Comparison of ENCODE assay signal across 8 cellular contexts in the genomic region with DNA sequence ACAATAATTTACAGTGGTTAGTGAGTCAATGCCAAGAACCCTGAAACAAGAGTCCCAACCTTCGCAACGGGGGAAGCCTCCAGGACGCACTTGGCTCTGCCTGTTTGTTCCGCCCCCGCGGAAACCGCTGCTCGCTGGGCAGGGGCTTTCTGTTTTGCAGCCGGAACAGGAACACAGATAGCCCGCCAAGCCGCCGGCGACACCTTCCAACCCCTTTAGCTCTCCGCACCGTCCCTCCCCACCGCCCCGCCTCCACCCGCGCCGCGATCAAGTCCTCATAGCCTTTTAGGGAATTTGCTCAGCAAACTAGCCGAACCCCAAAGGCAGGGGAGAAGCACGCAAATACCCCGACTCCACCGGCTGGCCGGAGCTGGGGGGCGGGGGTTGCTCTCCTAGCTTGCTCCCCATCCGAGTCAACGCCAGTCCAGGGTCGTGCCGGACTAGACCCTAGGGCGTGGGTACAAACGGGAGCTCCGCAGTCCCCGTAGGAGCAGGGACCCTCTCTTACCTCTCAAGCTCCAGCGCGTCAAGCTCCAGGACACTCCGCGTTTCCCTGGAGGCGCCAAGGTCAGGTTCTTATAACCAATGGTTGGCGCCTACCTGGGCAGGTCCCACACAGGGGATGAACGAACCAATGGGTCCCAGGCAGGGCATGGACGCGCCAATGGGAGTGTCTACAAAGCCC. TPM values are rescaled to one million over a fixed set of nuclear protein-coding genes. Genes with fewer than 3 reads are reported as not detected.
DNase-seq lines count a peak whose midpoint lies in the region; ATAC-seq lines count a peak whose summit lies in the region.

A gene with protein sequence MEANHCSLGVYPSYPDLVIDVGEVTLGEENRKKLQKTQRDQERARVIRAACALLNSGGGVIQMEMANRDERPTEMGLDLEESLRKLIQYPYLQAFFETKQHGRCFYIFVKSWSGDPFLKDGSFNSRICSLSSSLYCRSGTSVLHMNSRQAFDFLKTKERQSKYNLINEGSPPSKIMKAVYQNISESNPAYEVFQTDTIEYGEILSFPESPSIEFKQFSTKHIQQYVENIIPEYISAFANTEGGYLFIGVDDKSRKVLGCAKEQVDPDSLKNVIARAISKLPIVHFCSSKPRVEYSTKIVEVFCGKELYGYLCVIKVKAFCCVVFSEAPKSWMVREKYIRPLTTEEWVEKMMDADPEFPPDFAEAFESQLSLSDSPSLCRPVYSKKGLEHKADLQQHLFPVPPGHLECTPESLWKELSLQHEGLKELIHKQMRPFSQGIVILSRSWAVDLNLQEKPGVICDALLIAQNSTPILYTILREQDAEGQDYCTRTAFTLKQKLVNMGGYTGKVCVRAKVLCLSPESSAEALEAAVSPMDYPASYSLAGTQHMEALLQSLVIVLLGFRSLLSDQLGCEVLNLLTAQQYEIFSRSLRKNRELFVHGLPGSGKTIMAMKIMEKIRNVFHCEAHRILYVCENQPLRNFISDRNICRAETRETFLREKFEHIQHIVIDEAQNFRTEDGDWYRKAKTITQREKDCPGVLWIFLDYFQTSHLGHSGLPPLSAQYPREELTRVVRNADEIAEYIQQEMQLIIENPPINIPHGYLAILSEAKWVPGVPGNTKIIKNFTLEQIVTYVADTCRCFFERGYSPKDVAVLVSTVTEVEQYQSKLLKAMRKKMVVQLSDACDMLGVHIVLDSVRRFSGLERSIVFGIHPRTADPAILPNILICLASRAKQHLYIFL (minus strand): TSS at position 553 of the 685 bp plus-strand sequence. CDS start 3,086 bp downstream, outside the sequence.

- DNase-seq in AG20443 (ENCODE audit: low spot score) (peak; percentile 56), GM19240 (ENCODE audit: insufficient read length, low spot score) (peak; percentile 59), RPMI7951 (ENCODE audit: low read depth) (peak; percentile 70), Right ventricle myocardium superior (peak; percentile 89), posterior vena cava (ENCODE audit: low spot score) (peak; percentile 94)
- peak; percentile 69 for DNase-seq in activated effector memory CD4-positive, alpha-beta T cell treated with Interleukin-2 at 50 U/mL for 16 hours

- H3K4me1 ChIP-seq in urinary bladder (ENCODE audit: insufficient read depth) = no peaks in the 10 kb centered on the region

- ATAC-seq in HG03442 (IDR thresholded peaks at IDR 0.05; ENCODE audit: unreplicated experiment) = peak; percentile 67
- peak; percentile 93 for ATAC-seq in Right ventricle myocardium superior (ENCODE audit: poor library complexity)

- 2% methylated on average over 44 of the region's 44 CpGs for WGBS in urinary bladder

- peaks cover 3% of the 10 kb centered on the region for H3K36me3 ChIP-seq in urinary bladder (ENCODE audit: insufficient read depth)

- intact Hi-C loops in Right ventricle myocardium superior (cut with DNase I) (no loop called here), posterior vena cava (cut with DNase I) (no loop called here)

- H3K4me3 ChIP-seq in urinary bladder (ENCODE audit: low read depth, low read length) = peak within 1 kb of the TSS; percentile 55

- no peak within 1 kb of the TSS for H3K27ac ChIP-seq in urinary bladder (ENCODE audit: low read depth)

RNA-seq across cellular contexts. Expression of the gene that starts here (rescaled TPM):
- total RNA-seq in RPMI7951 (2014; rRNA removed; shearing (Covaris generic)) = 0.84 and 1.2 TPM in 2 replicates
- total RNA-seq in Right ventricle myocardium superior = 5.4 TPM
- 10 to 100 TPM in 1 of 2 donors, 1 to 10 TPM in 1; 8.8 to 17.9 TPM for total RNA-seq in posterior vena cava
- total RNA-seq in urinary bladder = 9.5 TPM
- 2.1 TPM for polyA plus RNA-seq in urinary bladder
